In genomic region chr15:69380100-69380725, GRCh38 we compare ENCODE assay signal across 12 cellular contexts. TPM values are rescaled to one million over a fixed set of nuclear protein-coding genes. Genes with fewer than 3 reads are reported as not detected.
DNase-seq lines count a peak whose midpoint lies in the region; ATAC-seq and TF ChIP-seq lines count a peak whose summit lies in the region.
"Had no signal": no experiment of that assay in that cellular context is flagged by ENCODE, and none has a peak within 500 bp of the region (broad histone marks: within the 10 kb centered on the region; RNA-seq: fewer than 3 reads in every experiment).

No MANE protein-coding gene starts in this region.

- in situ Hi-C loops in astrocyte of the spinal cord (cut with HindIII; ENCODE audit: low sequenced_read_pairs): no loop called here

- CTCF ChIA-PET in AG04449 (lab: Yijun Ruan, JAX): interaction anchor here (0.9 to 1.7 kb wide), 2 partner anchors 8 to 11 kb away, joined by 3 to 5 read pairs; no protein-coding TSS in a partner anchor

- peaks cover 2% of the 10 kb centered on the region; the same call in 1 of the 2 replicates for H3K27me3 Mint-ChIP-seq in HFFc6 (ENCODE audit: insufficient read depth)

- H3K27ac Mint-ChIP-seq in HFFc6: no peak overlapping the region
- H3K27ac Mint-ChIP-seq: CD4-positive, alpha-beta T cell had no signal

- no peak for ATAC-seq in HG02610 (IDR thresholded peaks at IDR 0.05; ENCODE audit: unreplicated experiment)
- ATAC-seq in GM18498 (IDR thresholded peaks at IDR 0.05; ENCODE audit: unreplicated experiment): no peak

- TF ChIP-seq CTCF in AG04449 (IDR thresholded peaks at IDR 0.05; ENCODE audit: insufficient read depth, low read length, missing control alignments) (peak; percentile 11), HFFc6 (IDR thresholded peaks at IDR 0.05) (peak; percentile 36), astrocyte of the spinal cord (IDR thresholded peaks at IDR 0.05; ENCODE audit: low read depth, low read length) (peak; percentile 39)

- H3K4me3 ChIP-seq in AG04449 (ENCODE audit: low read depth, low read length) (no peak overlapping the region), astrocyte of the spinal cord (ENCODE audit: low read depth, low read length) (no peak overlapping the region)

- DNase-seq in AG04449 (ENCODE audit: low read depth, low spot score) (no peak), HFFc6 (no peak), astrocyte of the spinal cord (ENCODE audit: low read depth, low spot score) (no peak), iris pigment epithelial cell (ENCODE audit: low read depth) (peak; percentile 46), NCI-H1105 (lab: John Stamatoyannopoulos, UW) (no peak), NCI-H146 (lab: John Stamatoyannopoulos, UW) (no peak)
- DNase-seq: activated T-cell treated with anti-CD3 and anti-CD28 coated beads, Interleukin-2, amount 50 U/mL, for 1 hour; CD4-positive, alpha-beta T cell; NCI-H510A; stimulated activated CD4-positive, alpha-beta T cell treated with anti-CD3 and anti-CD28 coated beads, Interleukin-4, amount 100 ng/mL, for 4 hours had no signal

- H3K4me3 Mint-ChIP-seq in HFFc6: no peak overlapping the region
- H3K4me3 Mint-ChIP-seq: CD4-positive, alpha-beta T cell had no signal

- H3K36me3 Mint-ChIP-seq in HFFc6 (ENCODE audit: low read depth): no peaks in the 10 kb centered on the region

- no peaks in the 10 kb centered on the region for H3K4me1 Mint-ChIP-seq in HFFc6 (ENCODE audit: low read depth)

- POLR2A ChIA-PET in AG04449 (lab: Yijun Ruan, JAX): interaction anchor here (0.7 kb wide), 1 partner anchor 66 kb away, joined by 3 read pairs; no protein-coding TSS in a partner anchor

- H3K9me3 Mint-ChIP-seq in HFFc6: no peaks in the 10 kb centered on the region
- H3K9me3 Mint-ChIP-seq: CD4-positive, alpha-beta T cell had no signal

RNA-seq across cellular contexts. Expression of gene KIF23, which starts 33.9 kb away (rescaled TPM):
- 10 to 100 TPM; 37.0 to 74.7 (median 64.6) TPM for total RNA-seq in HFFc6 (2021; fragmentation: NEBNext Ultra II Directional; extraction: Animal tissue kit (Norgen Biotek cat#: 25700))
